ENCODE assay signal across 11 cellular contexts in genomic region chr2:237720962-237721361, GRCh38.
DNase-seq lines count a peak whose midpoint lies in the region; ATAC-seq lines count a peak whose summit lies in the region.
"Had no signal": no experiment of that assay in that cellular context is flagged by ENCODE, and none has a peak within 500 bp of the region (broad histone marks: within the 10 kb centered on the region; RNA-seq: fewer than 3 reads in every experiment).

No MANE protein-coding gene starts in this region.

- H3K27me3 ChIP-seq in naive thymus-derived CD4-positive, alpha-beta T cell (ENCODE audit: control insufficient read depth in 2 of 2, insufficient read depth in 2 of 2, low read length in 2 of 2) = no peaks in the 10 kb centered on the region
- H3K27me3 ChIP-seq: Peyer's patch had no signal

- peaks cover 0 to under 1% of the 10 kb centered on the region in 2 donors for H3K4me1 ChIP-seq in naive thymus-derived CD4-positive, alpha-beta T cell (ENCODE audit: control insufficient read depth in 2 of 2, insufficient read depth in 2 of 2, low read length in 2 of 2)

- H3K27ac Mint-ChIP-seq in effector memory CD8-positive, alpha-beta T cell = peak overlapping the region; percentile 78 to 93
- peak overlapping the region in 6 of 9 donors; percentile 12 to 54 (median 44) for H3K27ac Mint-ChIP-seq in naive thymus-derived CD4-positive, alpha-beta T cell
- H3K27ac Mint-ChIP-seq: activated naive CD4-positive, alpha-beta T cell treated with anti-CD3 and anti-CD28 coated beads, Interleukin-2, amount 50 U/mL, for 72 hours; T-helper 2 cell treated with Interferon-gamma antibody and Interleukin-4, amounts not matched to agents 5 μg/mL and 100 μg/mL, for 36 hours had no signal

- ATAC-seq in effector memory CD8-positive, alpha-beta T cell (replicated peaks) = no peak
- no peak for ATAC-seq in naive thymus-derived CD4-positive, alpha-beta T cell
- ATAC-seq in HG02981 (IDR thresholded peaks at IDR 0.05; ENCODE audit: unreplicated experiment) = no peak
- ATAC-seq in HG03520 (IDR thresholded peaks at IDR 0.05; ENCODE audit: unreplicated experiment) = no peak
- ATAC-seq in HG03460 (IDR thresholded peaks at IDR 0.05; ENCODE audit: unreplicated experiment) = no peak
- ATAC-seq: activated naive CD4-positive, alpha-beta T cell treated with anti-CD3 and anti-CD28 coated beads, Interleukin-2, amount 50 U/mL, for 72 hours had no signal

- H3K9me3 ChIP-seq in naive thymus-derived CD4-positive, alpha-beta T cell (ENCODE audit: control insufficient read depth in 2 of 3, low read length in 3 of 3) = no peaks in the 10 kb centered on the region
- H3K9me3 ChIP-seq: Peyer's patch had no signal

- peaks cover 49 to 61% of the 10 kb centered on the region in 2 donors for H3K4me1 Mint-ChIP-seq in effector memory CD8-positive, alpha-beta T cell (ENCODE audit: low read depth in 2 of 2)
- peaks cover 32 to 86% (median 70%) of the 10 kb centered on the region in 7 donors for H3K4me1 Mint-ChIP-seq in naive thymus-derived CD4-positive, alpha-beta T cell

- peaks cover 90% of the 10 kb centered on the region for H3K36me3 Mint-ChIP-seq in effector memory CD8-positive, alpha-beta T cell (ENCODE audit: insufficient read depth)
- H3K36me3 Mint-ChIP-seq in naive thymus-derived CD4-positive, alpha-beta T cell = peaks cover 4 to 31% (median 9%) of the 10 kb centered on the region in 5 donors

- no peaks in the 10 kb centered on the region for H3K27me3 Mint-ChIP-seq in effector memory CD8-positive, alpha-beta T cell
- no peaks in the 10 kb centered on the region for H3K27me3 Mint-ChIP-seq in naive thymus-derived CD4-positive, alpha-beta T cell

- POLR2A ChIA-PET in naive thymus-derived CD4-positive, alpha-beta T cell (lab: Charles Lee) = no interaction called here

- H3K4me3 ChIP-seq in naive thymus-derived CD4-positive, alpha-beta T cell (ENCODE audit: low read length) = no peak overlapping the region
- H3K4me3 ChIP-seq: Peyer's patch had no signal

- intact Hi-C loops in naive thymus-derived CD4-positive, alpha-beta T cell (cut with micrococcal nuclease) = no loop called here

- H3K27ac ChIP-seq in naive thymus-derived CD4-positive, alpha-beta T cell (ENCODE audit: low read depth, low read length) = no peak overlapping the region

- CTCF ChIA-PET in naive thymus-derived CD4-positive, alpha-beta T cell (lab: Charles Lee) = interaction anchor here (0.7 kb wide), 1 partner anchor 22 kb away, joined by 3 read pairs; no protein-coding TSS in a partner anchor

- H3K4me3 Mint-ChIP-seq in effector memory CD8-positive, alpha-beta T cell = no peak overlapping the region
- no peak overlapping the region for H3K4me3 Mint-ChIP-seq in naive thymus-derived CD4-positive, alpha-beta T cell
- H3K4me3 Mint-ChIP-seq: T-helper 2 cell treated with Interferon-gamma antibody and Interleukin-4, amounts not matched to agents 5 μg/mL and 100 μg/mL, for 36 hours had no signal

- peak; percentile 41 for DNase-seq in AG20443 (ENCODE audit: low spot score)
- peak; percentile 2 for DNase-seq in NCI-H69 (lab: John Stamatoyannopoulos, UW)
- no peak for DNase-seq in effector memory CD8-positive, alpha-beta T cell
- no peak for DNase-seq in naive thymus-derived CD4-positive, alpha-beta T cell
- DNase-seq in T1000 (lab: John Stamatoyannopoulos, UW) = no peak

- H3K9me3 Mint-ChIP-seq in effector memory CD8-positive, alpha-beta T cell = no peaks in the 10 kb centered on the region
- H3K9me3 Mint-ChIP-seq in naive thymus-derived CD4-positive, alpha-beta T cell = no peaks in the 10 kb centered on the region
- H3K9me3 Mint-ChIP-seq: activated naive CD4-positive, alpha-beta T cell treated with anti-CD3 and anti-CD28 coated beads, Interleukin-2, amount 50 U/mL, for 72 hours; T-helper 2 cell treated with Interferon-gamma antibody and Interleukin-4, amounts not matched to agents 5 μg/mL and 100 μg/mL, for 36 hours had no signal

- H3K36me3 ChIP-seq in naive thymus-derived CD4-positive, alpha-beta T cell (ENCODE audit: control insufficient read depth in 2 of 3, insufficient read depth in 3 of 3, low read length in 3 of 3) = peaks cover 0 to 15% (median 0%) of the 10 kb centered on the region in 3 experiments

Comparison
In these comparisons a context has a peak if more than half of its experiments do, and no peak if none do; other contexts are left out.
1. DNase-seq: peak in AG20443 (single experiment) and NCI-H69 (single experiment); none in effector memory CD8-positive, alpha-beta T cell (0 of 3), naive thymus-derived CD4-positive, alpha-beta T cell (0 of 9) and T1000 (single experiment).